ENCODE assay signal across 30 cellular contexts in the genomic region with DNA sequence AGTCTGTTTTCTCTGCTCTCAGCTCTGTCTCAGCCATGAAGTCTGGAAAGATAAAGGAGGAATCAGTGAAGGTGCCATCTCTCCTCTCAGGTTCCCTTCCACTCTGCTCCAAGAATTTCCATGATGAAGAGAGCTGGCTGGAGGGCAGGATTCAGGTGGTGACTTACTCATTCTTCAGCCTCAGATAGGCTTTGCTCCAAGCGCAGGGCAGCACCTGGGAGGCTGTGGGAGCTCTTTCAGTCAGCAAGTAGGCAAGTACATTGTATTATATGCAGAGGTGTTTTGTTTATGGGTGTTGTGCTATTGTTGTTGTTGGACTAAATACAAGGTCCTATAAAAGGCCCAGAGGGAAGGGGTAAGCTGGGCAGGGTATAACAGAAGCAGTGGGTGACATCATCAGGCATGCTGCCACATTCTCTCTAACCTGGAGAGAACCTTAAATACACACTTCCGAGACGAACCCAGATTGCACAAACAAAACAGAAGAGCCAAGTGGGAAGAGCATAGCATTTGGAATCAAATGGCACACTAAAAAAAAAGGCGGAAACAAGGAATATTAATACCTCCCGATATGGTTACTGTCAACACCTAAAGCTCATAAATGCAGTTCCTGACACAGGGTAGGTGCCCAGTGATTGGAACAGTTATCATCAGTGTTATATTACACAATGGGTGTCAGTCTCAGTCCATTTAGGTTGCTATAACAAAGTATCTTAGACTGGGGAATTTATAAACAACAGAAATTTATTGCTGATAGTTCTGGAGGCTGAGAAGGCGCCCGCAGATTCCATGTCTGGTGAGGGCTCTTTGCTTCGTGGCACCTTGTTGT. TPM values are rescaled to one million over a fixed set of nuclear protein-coding genes. Genes with fewer than 3 reads are reported as not detected.
"Had no signal": no experiment of that assay in that cellular context is flagged by ENCODE, and none has a peak within 500 bp of the region (broad histone marks: within the 10 kb centered on the region; RNA-seq: fewer than 3 reads in every experiment).

No MANE protein-coding gene starts in this region.

- ATAC-seq: activated CD4-positive, CD25-positive, alpha-beta regulatory T cell treated with anti-CD3 and anti-CD28 coated beads, Interleukin-2, amount 50 U/mL, for 24 hours; esophagus mucosa; left cardiac atrium; naive thymus-derived CD8-positive, alpha-beta T cell; right cardiac atrium; stimulated activated effector memory CD8-positive, alpha-beta T cell treated with anti-CD3 and anti-CD28 coated beads, Interleukin-12 subunit alpha, Interleukin-12 subunit beta, amount 100 ng/mL, for 72 hours had no signal

- H3K9me3 Mint-ChIP-seq: activated CD4-positive, alpha-beta memory T cell treated with anti-CD3 and anti-CD28 coated beads for 36 hours; activated CD4-positive, alpha-beta T cell treated with anti-CD3 and anti-CD28 coated beads, Interleukin-2, amount 10 ng/mL, durations not matched to agents 24 days and 14 days; activated naive CD4-positive, alpha-beta T cell treated with anti-CD3 and anti-CD28 coated beads, Interleukin-2, amount 10 ng/mL, durations not matched to agents 7 days and 5 days; activated naive CD8-positive, alpha-beta T cell treated with anti-CD3 and anti-CD28 coated beads, Interleukin-2, amount 10 ng/mL, durations not matched to agents 7 days and 5 days; activated T-cell treated with anti-CD3 and anti-CD28 coated beads, Interleukin-2, amount 50 U/mL, for 24 hours; memory B cell; naive thymus-derived CD8-positive, alpha-beta T cell; neural crest cell; stimulated activated effector memory CD8-positive, alpha-beta T cell treated with anti-CD3 and anti-CD28 coated beads, Interleukin-12 subunit alpha, Interleukin-12 subunit beta, amount 100 ng/mL, for 72 hours; stimulated activated naive CD8-positive, alpha-beta T cell treated with anti-CD3 and anti-CD28 coated beads, Interleukin-15, Interleukin-2, amounts not matched to agents 100 ng/mL and 50 ng/mL, for 24 hours had no signal

- H3K4me1 Mint-ChIP-seq: activated CD4-positive, alpha-beta T cell treated with anti-CD3 and anti-CD28 coated beads, Interleukin-2, amount 10 ng/mL, durations not matched to agents 24 days and 14 days; activated naive CD4-positive, alpha-beta T cell treated with anti-CD3 and anti-CD28 coated beads, Interleukin-2, amount 10 ng/mL, durations not matched to agents 7 days and 5 days; memory B cell; naive thymus-derived CD8-positive, alpha-beta T cell; stimulated activated effector memory CD8-positive, alpha-beta T cell treated with anti-CD3 and anti-CD28 coated beads, Interleukin-12 subunit alpha, Interleukin-12 subunit beta, amount 100 ng/mL, for 72 hours had no signal

- H3K4me3 ChIP-seq: ascending aorta, skin epidermis, thoracic aorta had no signal

- H3K4me3 Mint-ChIP-seq: activated CD4-positive, alpha-beta memory T cell treated with anti-CD3 and anti-CD28 coated beads for 36 hours; activated CD4-positive, alpha-beta T cell treated with anti-CD3 and anti-CD28 coated beads, Interleukin-2, amount 10 ng/mL, durations not matched to agents 24 days and 14 days; activated naive CD4-positive, alpha-beta T cell treated with anti-CD3 and anti-CD28 coated beads, Interleukin-2, amount 10 ng/mL, durations not matched to agents 7 days and 5 days; activated naive CD8-positive, alpha-beta T cell treated with anti-CD3 and anti-CD28 coated beads, Interleukin-2, amount 10 ng/mL, durations not matched to agents 7 days and 5 days; activated T-cell treated with anti-CD3 and anti-CD28 coated beads, Interleukin-2, amount 50 U/mL, for 24 hours; memory B cell; naive thymus-derived CD8-positive, alpha-beta T cell; neural crest cell; stimulated activated effector memory CD8-positive, alpha-beta T cell treated with anti-CD3 and anti-CD28 coated beads, Interleukin-12 subunit alpha, Interleukin-12 subunit beta, amount 100 ng/mL, for 72 hours; stimulated activated naive CD8-positive, alpha-beta T cell treated with anti-CD3 and anti-CD28 coated beads, Interleukin-15, Interleukin-2, amounts not matched to agents 100 ng/mL and 50 ng/mL, for 24 hours had no signal

- H3K27ac Mint-ChIP-seq: activated CD4-positive, alpha-beta memory T cell treated with anti-CD3 and anti-CD28 coated beads for 36 hours; activated CD4-positive, alpha-beta T cell treated with anti-CD3 and anti-CD28 coated beads, Interleukin-2, amount 10 ng/mL, durations not matched to agents 24 days and 14 days; activated naive CD4-positive, alpha-beta T cell treated with anti-CD3 and anti-CD28 coated beads, Interleukin-2, amount 10 ng/mL, durations not matched to agents 7 days and 5 days; activated naive CD8-positive, alpha-beta T cell treated with anti-CD3 and anti-CD28 coated beads, Interleukin-2, amount 10 ng/mL, durations not matched to agents 7 days and 5 days; activated T-cell treated with anti-CD3 and anti-CD28 coated beads, Interleukin-2, amount 50 U/mL, for 24 hours; memory B cell; stimulated activated effector memory CD8-positive, alpha-beta T cell treated with anti-CD3 and anti-CD28 coated beads, Interleukin-12 subunit alpha, Interleukin-12 subunit beta, amount 100 ng/mL, for 72 hours; stimulated activated naive CD8-positive, alpha-beta T cell treated with anti-CD3 and anti-CD28 coated beads, Interleukin-15, Interleukin-2, amounts not matched to agents 100 ng/mL and 50 ng/mL, for 24 hours had no signal

- H3K36me3 ChIP-seq: ascending aorta, thoracic aorta, WERI-Rb-1 had no signal

- H3K9me3 ChIP-seq: ascending aorta, thoracic aorta had no signal

- H3K27ac ChIP-seq: ascending aorta, skin epidermis, thoracic aorta, WERI-Rb-1 had no signal

- H3K36me3 Mint-ChIP-seq: activated CD4-positive, alpha-beta memory T cell treated with anti-CD3 and anti-CD28 coated beads for 36 hours; activated naive CD4-positive, alpha-beta T cell treated with anti-CD3 and anti-CD28 coated beads, Interleukin-2, amount 10 ng/mL, durations not matched to agents 7 days and 5 days; activated naive CD8-positive, alpha-beta T cell treated with anti-CD3 and anti-CD28 coated beads, Interleukin-2, amount 10 ng/mL, durations not matched to agents 7 days and 5 days; memory B cell; naive thymus-derived CD8-positive, alpha-beta T cell; stimulated activated effector memory CD8-positive, alpha-beta T cell treated with anti-CD3 and anti-CD28 coated beads, Interleukin-12 subunit alpha, Interleukin-12 subunit beta, amount 100 ng/mL, for 72 hours had no signal

- DNase-seq: activated CD4-positive, alpha-beta memory T cell treated with anti-CD3 and anti-CD28 coated beads for 36 hours; activated CD4-positive, alpha-beta T cell treated with anti-CD3 and anti-CD28 coated beads, Interleukin-2, amount 10 ng/mL, durations not matched to agents 24 days and 14 days; activated CD8-positive, alpha-beta memory T cell treated with anti-CD3 and anti-CD28 coated beads, Interleukin-2, amount 50 U/mL, for 48 hours; activated gamma-delta T cell; activated naive CD8-positive, alpha-beta T cell treated with anti-CD3 and anti-CD28 coated beads, Interleukin-2, amount 10 ng/mL, durations not matched to agents 7 days and 5 days; activated T-cell treated with anti-CD3 and anti-CD28 coated beads, Interleukin-2, amount 50 U/mL, for 24 hours; caudate nucleus; cortex of kidney; foreskin fibroblast; head of caudate nucleus; hippocampal formation; left cardiac atrium; midbrain; naive thymus-derived CD8-positive, alpha-beta T cell; occipital lobe; right cardiac atrium; stimulated activated CD4-positive, alpha-beta T cell treated with anti-CD3 and anti-CD28 coated beads, Interleukin-12 subunit alpha, Interleukin-12 subunit beta, amount 100 ng/mL, for 4 hours; stimulated activated CD4-positive, alpha-beta T cell treated with anti-CD3 and anti-CD28 coated beads, Interleukin-4, amount 100 ng/mL, for 1 hour; WERI-Rb-1 had no signal

- H3K27me3 ChIP-seq: ascending aorta had no signal

RNA-seq across cellular contexts. Expression of a gene that starts 16.8 kb away (rescaled TPM):
- total RNA-seq: activated naive CD8-positive, alpha-beta T cell treated with anti-CD3 and anti-CD28 coated beads, Interleukin-2, amount 10 ng/mL, durations not matched to agents 7 days and 5 days; ascending aorta; naive thymus-derived CD8-positive, alpha-beta T cell had no signal
- polyA plus RNA-seq: keratinocyte had no signal
